Comparison of ENCODE assay signal across 12 cellular contexts in the genomic region with DNA sequence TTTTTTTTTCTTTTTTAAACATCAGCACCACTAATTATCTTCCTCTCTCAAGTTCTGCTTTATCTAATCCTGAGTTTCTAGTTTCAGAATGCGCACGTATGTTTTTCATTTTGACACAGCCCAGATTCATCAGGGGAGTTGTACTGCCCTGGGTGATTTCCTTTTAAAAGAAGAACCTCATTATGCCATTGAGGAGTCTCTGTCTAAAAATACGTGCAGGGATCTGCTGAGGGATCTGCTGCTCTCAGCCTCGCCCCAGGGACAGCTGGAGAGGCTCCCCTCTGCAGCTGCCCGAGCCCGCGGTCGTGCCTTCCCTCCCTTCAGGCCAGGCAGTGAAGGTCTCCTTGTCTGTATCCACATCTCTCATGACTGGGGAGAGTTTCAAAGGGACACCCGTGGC.
DNase-seq lines count a peak whose midpoint lies in the region; ATAC-seq, FAIRE-seq and TF ChIP-seq lines count a peak whose summit lies in the region.
"Had no signal": no experiment of that assay in that cellular context is flagged by ENCODE, and none has a peak within 500 bp of the region (broad histone marks: within the 10 kb centered on the region; RNA-seq: fewer than 3 reads in every experiment).

No MANE protein-coding gene starts in this region.

- H3K27ac Mint-ChIP-seq in activated CD8-positive, alpha-beta memory T cell treated with anti-CD3 and anti-CD28 coated beads, Interleukin-2, amount 10 ng/mL, durations not matched to agents 7 days and 5 days = no peak overlapping the region
- H3K27ac Mint-ChIP-seq in nephron progenitor cell = no peak overlapping the region
- H3K27ac Mint-ChIP-seq: T-helper 1 cell treated with Interleukin-12 subunit alpha and Interleukin-12 subunit beta and Interleukin-4 antibody, amounts not matched to agents 30 μg/mL and 1 μg/mL, for 36 hours had no signal

- H3K4ac ChIP-seq in neuronal stem cell (ENCODE audit: low read length) = no peak overlapping the region

- H3K27me3 ChIP-seq in neuronal stem cell (ENCODE audit: control insufficient read depth in 3 of 3, insufficient read depth in 3 of 3, low read depth in 1 of 3, low read length in 3 of 3) = no peaks in the 10 kb centered on the region
- H3K27me3 ChIP-seq: MG63 had no signal

- no peak overlapping the region for H3K4me2 ChIP-seq in neuronal stem cell (ENCODE audit: insufficient read depth, low read length, poor library complexity, severe bottlenecking)

- no peak overlapping the region for H3K4me3 ChIP-seq in neuronal stem cell (ENCODE audit: low read length in 2 of 2)
- H3K4me3 ChIP-seq: MG63 had no signal

- no peak overlapping the region for H4K91ac ChIP-seq in neuronal stem cell (ENCODE audit: low read depth, low read length, poor library complexity)

- H3K4me3 Mint-ChIP-seq in activated CD8-positive, alpha-beta memory T cell treated with anti-CD3 and anti-CD28 coated beads, Interleukin-2, amount 10 ng/mL, durations not matched to agents 7 days and 5 days = no peak overlapping the region
- no peak overlapping the region for H3K4me3 Mint-ChIP-seq in nephron progenitor cell
- H3K4me3 Mint-ChIP-seq: nephron; T-helper 1 cell treated with Interleukin-12 subunit alpha and Interleukin-12 subunit beta and Interleukin-4 antibody, amounts not matched to agents 30 μg/mL and 1 μg/mL, for 36 hours had no signal

- peaks cover 0 to 2% of the 10 kb centered on the region in 2 donors for H3K4me1 ChIP-seq in neuronal stem cell (ENCODE audit: control insufficient read depth in 2 of 2, insufficient read depth in 1 of 2, low read depth in 1 of 2, low read length in 2 of 2)

- H3K9me3 Mint-ChIP-seq in activated CD8-positive, alpha-beta memory T cell treated with anti-CD3 and anti-CD28 coated beads, Interleukin-2, amount 10 ng/mL, durations not matched to agents 7 days and 5 days (ENCODE audit: low read depth) = no peaks in the 10 kb centered on the region
- H3K9me3 Mint-ChIP-seq in nephron progenitor cell = no peaks in the 10 kb centered on the region
- H3K9me3 Mint-ChIP-seq: nephron; T-helper 1 cell treated with Interleukin-12 subunit alpha and Interleukin-12 subunit beta and Interleukin-4 antibody, amounts not matched to agents 30 μg/mL and 1 μg/mL, for 36 hours had no signal

- no peak overlapping the region for H2BK12ac ChIP-seq in neuronal stem cell (ENCODE audit: low read length)

- H3K23ac ChIP-seq in neuronal stem cell (ENCODE audit: low read depth, low read length, poor library complexity) = no peak overlapping the region

- no peak for TF ChIP-seq CTCF in nephron progenitor cell (IDR thresholded peaks at IDR 0.05)
- no peak for TF ChIP-seq CTCF in omental fat pad (IDR thresholded peaks at IDR 0.05)

- no peak overlapping the region for H2AK5ac ChIP-seq in neuronal stem cell (ENCODE audit: low read depth, low read length)

- CTCF ChIA-PET in activated CD8-positive, alpha-beta memory T cell treated with anti-CD3 and anti-CD28 coated beads, Interleukin-2, amount 10 ng/mL, durations not matched to agents 7 days and 5 days (lab: Charles Lee) = interaction anchor here (1.3 kb wide), 1 partner anchor 741 kb away, joined by 3 read pairs; a partner anchor contains a TSS

- peak; percentile 73 for ATAC-seq in activated CD8-positive, alpha-beta memory T cell treated with anti-CD3 and anti-CD28 coated beads, Interleukin-2, amount 10 ng/mL, durations not matched to agents 7 days and 5 days
- peak; percentile 88 for ATAC-seq in GM21576 (IDR thresholded peaks at IDR 0.05; ENCODE audit: unreplicated experiment)
- peak; percentile 71 for ATAC-seq in HG03520 (IDR thresholded peaks at IDR 0.05; ENCODE audit: unreplicated experiment)
- ATAC-seq in omental fat pad (ENCODE audit: low FRiP score) = no peak

- H3K36me3 ChIP-seq in neuronal stem cell (replicated peaks in 1 of 2; ENCODE audit: control insufficient read depth in 2 of 2, insufficient read depth in 2 of 2, low read length in 2 of 2) = no peaks in the 10 kb centered on the region

- H3K79me1 ChIP-seq in neuronal stem cell (ENCODE audit: low read depth, low read length) = no peaks in the 10 kb centered on the region

- H3K36me3 Mint-ChIP-seq in activated CD8-positive, alpha-beta memory T cell treated with anti-CD3 and anti-CD28 coated beads, Interleukin-2, amount 10 ng/mL, durations not matched to agents 7 days and 5 days = no peaks in the 10 kb centered on the region
- no peaks in the 10 kb centered on the region for H3K36me3 Mint-ChIP-seq in nephron progenitor cell (ENCODE audit: low read depth)

- no peak for FAIRE-seq in frontal cortex (lab: Jason Lieb, UNC)
- FAIRE-seq: astrocyte had no signal

- peaks cover 31% of the 10 kb centered on the region for H3K4me1 Mint-ChIP-seq in activated CD8-positive, alpha-beta memory T cell treated with anti-CD3 and anti-CD28 coated beads, Interleukin-2, amount 10 ng/mL, durations not matched to agents 7 days and 5 days
- peaks cover 20% of the 10 kb centered on the region for H3K4me1 Mint-ChIP-seq in nephron progenitor cell

- no peak overlapping the region for H2BK120ac ChIP-seq in neuronal stem cell (ENCODE audit: low read depth, low read length)

- no peak overlapping the region for H4K8ac ChIP-seq in neuronal stem cell (ENCODE audit: low read depth, low read length)

- no peak overlapping the region for H2BK15ac ChIP-seq in neuronal stem cell (ENCODE audit: low read length)

- H3K9me3 ChIP-seq in neuronal stem cell (replicated peaks in 1 of 2; ENCODE audit: control insufficient read depth in 2 of 2, insufficient read depth in 1 of 2, low read depth in 1 of 2, low read length in 2 of 2) = no peaks in the 10 kb centered on the region
- H3K9me3 ChIP-seq: MG63 had no signal

- H2AFZ ChIP-seq in neuronal stem cell (ENCODE audit: low read length) = no peak overlapping the region

- H3K9ac ChIP-seq in neuronal stem cell (ENCODE audit: low read depth, low read length, poor library complexity) = peak overlapping the region; percentile 25

- H2BK5ac ChIP-seq in neuronal stem cell (ENCODE audit: low read length) = no peak overlapping the region

- H3K27ac ChIP-seq in neuronal stem cell (replicated peaks; ENCODE audit: low read length) = no peak overlapping the region

- no peak for DNase-seq in activated CD8-positive, alpha-beta memory T cell treated with anti-CD3 and anti-CD28 coated beads, Interleukin-2, amount 10 ng/mL, durations not matched to agents 7 days and 5 days
- no peak for DNase-seq in activated CD8-positive, alpha-beta memory T cell treated with anti-CD3 and anti-CD28 coated beads, Interleukin-2, amount 50 U/mL, for 4 hours
- DNase-seq in neuronal stem cell (ENCODE audit: low spot score) = no peak
- DNase-seq in nephron progenitor cell = no peak
- DNase-seq in frontal cortex (ENCODE audit: low spot score in 2 of 2) = no peak
- DNase-seq in omental fat pad (ENCODE audit: low spot score) = no peak
- DNase-seq: MG63 had no signal

- peak overlapping the region; percentile 68 for H3K18ac ChIP-seq in neuronal stem cell (ENCODE audit: low read length)

- H3K14ac ChIP-seq in neuronal stem cell (ENCODE audit: low read length) = no peak overlapping the region

- WGBS in neuronal stem cell (ENCODE audit: extremely low coverage in 2 of 2, insufficient read length in 2 of 2, insufficient replicate concordance in 1 of 2), 2 donors = no CpG with 5 or more reads among the region's 9 CpGs

- H3K27me3 Mint-ChIP-seq in activated CD8-positive, alpha-beta memory T cell treated with anti-CD3 and anti-CD28 coated beads, Interleukin-2, amount 10 ng/mL, durations not matched to agents 7 days and 5 days = peaks cover 45% of the 10 kb centered on the region
- H3K27me3 Mint-ChIP-seq in nephron progenitor cell (ENCODE audit: low read depth, poor library complexity) = peaks cover 14% of the 10 kb centered on the region
